In genomic region chr4:147334478-147334877, GRCh38 we compare ENCODE assay signal across 17 cellular contexts.
DNase-seq lines count a peak whose midpoint lies in the region; ATAC-seq, FAIRE-seq and TF ChIP-seq lines count a peak whose summit lies in the region.
"Had no signal": no experiment of that assay in that cellular context is flagged by ENCODE, and none has a peak within 500 bp of the region (broad histone marks: within the 10 kb centered on the region; RNA-seq: fewer than 3 reads in every experiment).

No MANE protein-coding gene starts in this region.

- peaks cover 12% of the 10 kb centered on the region for H3K4me1 ChIP-seq in mucosa of descending colon (ENCODE audit: low read depth)
- H3K4me1 ChIP-seq: vagina had no signal

- TF ChIP-seq CTCF in mucosa of descending colon (IDR thresholded peaks at IDR 0.05) = no peak

- ATAC-seq in mucosa of descending colon = peak; percentile 93
- no peak for ATAC-seq in GM21528 (IDR thresholded peaks at IDR 0.05; ENCODE audit: low FRiP score, unreplicated experiment)
- ATAC-seq: stimulated activated naive CD8-positive, alpha-beta T cell treated with anti-CD3 and anti-CD28 coated beads, Interleukin-15, amount 100 ng/mL, for 72 hours had no signal

- FAIRE-seq in endometrium (lab: Jason Lieb, UNC) = peak; percentile 18

- intact Hi-C loops in mucosa of descending colon (cut with DNase I, micrococcal nuclease) = no loop called here

- H3K9me3 ChIP-seq in mucosa of descending colon = no peaks in the 10 kb centered on the region
- H3K9me3 ChIP-seq: vagina had no signal

- DNase-seq in ELR (ENCODE audit: low read depth) = peak; percentile 62
- DNase-seq in mucosa of descending colon = no peak
- no peak for DNase-seq in NCI-H1417 treated with DMSO at 0.1 percent for 48 hours (lab: John Stamatoyannopoulos, UW)
- no peak for DNase-seq in HUDEP-2 (lab: John Stamatoyannopoulos, UW; ENCODE audit: unreplicated experiment in 76 of 76)
- DNase-seq in anterior cingulate cortex (lab: John Stamatoyannopoulos, UW) = no peak
- DNase-seq: activated CD4-positive, alpha-beta T cell treated with anti-CD3 and anti-CD28 coated beads, Interleukin-2, amount 50 U/mL, for 4 hours; activated T-cell treated with anti-CD3 and anti-CD28 coated beads, Interleukin-2, amount 50 U/mL, for 24 hours; cerebellar nuclear complex; hypothalamus; KG1; NCI-H146; NCI-H510A; stimulated activated naive CD8-positive, alpha-beta T cell treated with anti-CD3 and anti-CD28 coated beads, Interleukin-15, amount 100 ng/mL, for 72 hours had no signal

- no peak overlapping the region for H3K4me3 ChIP-seq in mucosa of descending colon
- H3K4me3 ChIP-seq: vagina had no signal

- H3K36me3 ChIP-seq in mucosa of descending colon (ENCODE audit: low read depth) = no peaks in the 10 kb centered on the region
- H3K36me3 ChIP-seq: vagina had no signal

TF ChIP-seq in PFSK-1, 5 proteins besides CTCF, POLR2A, EP300 and RAD21:
- TF ChIP-seq SIN3A (IDR thresholded peaks at IDR 0.05; ENCODE audit: borderline replicate concordance, insufficient read depth, low read length) = peak; percentile 69; the same call in 1 of the 2 replicates
- no peak for TF ChIP-seq REST (IDR thresholded peaks at IDR 0.05; ENCODE audit: insufficient read depth in 1 of 2, low read depth in 2 of 2, low read length in 2 of 2)
